15 cellular contexts compared by ENCODE assay signal in the genomic region with DNA sequence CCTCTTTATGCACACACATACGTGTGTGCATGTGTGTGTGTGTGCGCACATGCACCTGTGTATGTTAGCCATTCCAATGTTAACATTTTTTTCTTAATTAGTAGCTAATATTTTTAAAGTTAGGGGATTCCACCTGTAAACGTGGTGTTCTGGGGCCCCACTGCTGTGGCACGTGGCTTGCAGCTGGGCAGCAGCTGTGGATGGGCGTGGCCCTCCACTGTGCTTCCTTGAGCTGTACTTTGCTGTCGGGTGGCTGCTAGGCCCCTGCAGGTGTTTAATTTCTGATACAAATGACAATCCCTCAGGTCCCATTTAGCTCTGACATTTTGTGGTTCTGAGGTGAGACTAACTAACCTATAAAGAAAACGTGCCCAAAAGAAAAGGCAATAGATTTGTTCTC. TPM values are rescaled to one million over a fixed set of nuclear protein-coding genes. Genes with fewer than 3 reads are reported as not detected.
DNase-seq lines count a peak whose midpoint lies in the region; ATAC-seq, FAIRE-seq and TF ChIP-seq lines count a peak whose summit lies in the region.
"Had no signal": no experiment of that assay in that cellular context is flagged by ENCODE, and none has a peak within 500 bp of the region (broad histone marks: within the 10 kb centered on the region; RNA-seq: fewer than 3 reads in every experiment).

No MANE protein-coding gene starts in this region.

- no peak overlapping the region; the same call in 1 of the 2 replicates for H3K27ac ChIP-seq in MM.1S (ENCODE audit: low read length)
- no peak overlapping the region for H3K27ac ChIP-seq in GM12878 (ENCODE audit: control insufficient read depth, insufficient read depth)
- H3K27ac ChIP-seq: BLaER1 treated with 17β-estradiol and CSF1 and Interleukin-3, amounts not matched to agents 10 nM and 100 nM had no signal

- CTCF ChIA-PET in activated naive CD4-positive, alpha-beta T cell treated with anti-CD3 and anti-CD28 coated beads, Interleukin-2, amount 10 ng/mL, durations not matched to agents 7 days and 5 days (lab: Charles Lee) = no interaction called here
- CTCF ChIA-PET in GM12878 (lab: Yijun Ruan, JAX) = interaction anchor here (1.3 kb wide), 1 partner anchor 36 kb away, joined by 3 read pairs; no protein-coding TSS in a partner anchor

- H2AFZ ChIP-seq in MM.1S (ENCODE audit: low read length) (no peak overlapping the region), GM12878 (ENCODE audit: control insufficient read depth, low read depth, low read length) (no peak overlapping the region)
- H2AFZ ChIP-seq: GM23338 had no signal

- no peak for TF ChIP-seq RAD21 in GM12878 (IDR thresholded peaks at IDR 0.05; ENCODE audit: insufficient read depth, low read depth, low read length)

- no peak for FAIRE-seq in GM12878 (lab: Jason Lieb, UNC)
- FAIRE-seq: GM12891 had no signal

- in situ Hi-C loops in GM12878 (cut with MboI) = no loop called here

- H3K9ac ChIP-seq in MM.1S (ENCODE audit: low read length) (no peak overlapping the region), GM12878 (ENCODE audit: control insufficient read depth, insufficient read depth, low read length) (no peak overlapping the region)
- H3K9ac ChIP-seq: BLaER1 treated with 17β-estradiol and CSF1 and Interleukin-3, amounts not matched to agents 10 nM and 100 nM had no signal

- H3K4me2 ChIP-seq in MM.1S (ENCODE audit: low read depth, low read length) (no peak overlapping the region), GM12878 (ENCODE audit: control insufficient read depth, insufficient read depth) (no peak overlapping the region)
- H3K4me2 ChIP-seq: BLaER1 treated with 17β-estradiol and CSF1 and Interleukin-3, amounts not matched to agents 10 nM and 100 nM; GM23338 had no signal

- TF ChIP-seq CTCF in MM.1S (IDR thresholded peaks at IDR 0.05; ENCODE audit: low read length) (no peak), GM12878 (IDR thresholded peaks at IDR 0.05 in 2 of 3, conservative IDR thresholded peaks at IDR 0.05 in 1 of 3; ENCODE audit: control insufficient read depth in 2 of 3, extremely low read depth in 1 of 3, insufficient read depth in 1 of 3, low read depth in 3 of 3, low read length in 3 of 3) (no peak)

- H3K36me3 Mint-ChIP-seq in activated naive CD4-positive, alpha-beta T cell treated with anti-CD3 and anti-CD28 coated beads, Interleukin-2, amount 10 ng/mL, durations not matched to agents 7 days and 5 days = peaks cover 7% of the 10 kb centered on the region
- peaks cover 6 to 14% of the 10 kb centered on the region in 2 donors for H3K36me3 Mint-ChIP-seq in activated naive CD4-positive, alpha-beta T cell treated with anti-CD3 and anti-CD28 coated beads, Interleukin-2, amount 50 U/mL, for 72 hours
- H3K36me3 Mint-ChIP-seq in activated T-helper 17 cell treated with anti-CD3 and anti-CD28 coated beads, Interleukin-2, amount 50 U/mL, for 72 hours (ENCODE audit: low read depth) = no peaks in the 10 kb centered on the region
- H3K36me3 Mint-ChIP-seq: CD4-positive, CD25-positive, alpha-beta regulatory T cell had no signal

- H3K9me3 Mint-ChIP-seq in activated naive CD4-positive, alpha-beta T cell treated with anti-CD3 and anti-CD28 coated beads, Interleukin-2, amount 10 ng/mL, durations not matched to agents 7 days and 5 days = peaks cover 9% of the 10 kb centered on the region
- peaks cover 10 to 13% of the 10 kb centered on the region in 2 donors for H3K9me3 Mint-ChIP-seq in activated naive CD4-positive, alpha-beta T cell treated with anti-CD3 and anti-CD28 coated beads, Interleukin-2, amount 50 U/mL, for 72 hours
- H3K9me3 Mint-ChIP-seq in activated T-helper 17 cell treated with anti-CD3 and anti-CD28 coated beads, Interleukin-2, amount 50 U/mL, for 72 hours = peaks cover 10% of the 10 kb centered on the region

- H3K79me2 ChIP-seq in MM.1S (ENCODE audit: low read length) = no peaks in the 10 kb centered on the region
- no peaks in the 10 kb centered on the region for H3K79me2 ChIP-seq in GM12878 (ENCODE audit: control insufficient read depth, insufficient read depth, low read length)

- no peak overlapping the region for H3K4me3 Mint-ChIP-seq in activated naive CD4-positive, alpha-beta T cell treated with anti-CD3 and anti-CD28 coated beads, Interleukin-2, amount 10 ng/mL, durations not matched to agents 7 days and 5 days
- no peak overlapping the region for H3K4me3 Mint-ChIP-seq in activated T-helper 17 cell treated with anti-CD3 and anti-CD28 coated beads, Interleukin-2, amount 50 U/mL, for 72 hours
- H3K4me3 Mint-ChIP-seq: CD4-positive, CD25-positive, alpha-beta regulatory T cell; GM23338; H9 had no signal

- POLR2A ChIA-PET in GM12878 (lab: Charles Lee) = no interaction called here

- H4K20me1 ChIP-seq in MM.1S (ENCODE audit: insufficient read depth, low read length) (no peaks in the 10 kb centered on the region), GM12878 (ENCODE audit: control insufficient read depth, insufficient read depth) (no peaks in the 10 kb centered on the region)
- H4K20me1 ChIP-seq: BLaER1 treated with 17β-estradiol and CSF1 and Interleukin-3, amounts not matched to agents 10 nM and 100 nM had no signal

- H3K9me2 ChIP-seq in MM.1S (replicated peaks; ENCODE audit: insufficient read depth, low read length) = no peaks in the 10 kb centered on the region

- peaks cover 15% of the 10 kb centered on the region for H3K27me3 Mint-ChIP-seq in activated naive CD4-positive, alpha-beta T cell treated with anti-CD3 and anti-CD28 coated beads, Interleukin-2, amount 10 ng/mL, durations not matched to agents 7 days and 5 days
- peaks cover 2% of the 10 kb centered on the region for H3K27me3 Mint-ChIP-seq in activated T-helper 17 cell treated with anti-CD3 and anti-CD28 coated beads, Interleukin-2, amount 50 U/mL, for 72 hours

- ATAC-seq in activated naive CD4-positive, alpha-beta T cell treated with anti-CD3 and anti-CD28 coated beads, Interleukin-2, amount 50 U/mL, for 72 hours = no peak
- ATAC-seq in GM12878 = no peak
- no peak for ATAC-seq in activated T-helper 17 cell treated with anti-CD3 and anti-CD28 coated beads, Interleukin-2, amount 50 U/mL, for 72 hours (replicated peaks)
- no peak for ATAC-seq in GM21825 (IDR thresholded peaks at IDR 0.05; ENCODE audit: unreplicated experiment)
- ATAC-seq: GM23338 had no signal

- intact Hi-C loops in GM12878 (cut with micrococcal nuclease; ENCODE audit: unreplicated experiment) = loop anchor here (10.0 kb wide), 1 partner anchor 56 kb away; the partner anchor contains the start of gene GJB6

- no TSS peak for BruUV-seq in GM12878 (replicated peaks; lab: Mats Ljungman, UMichigan)

- no peak for TF ChIP-seq EP300 in GM12878 (IDR thresholded peaks at IDR 0.05; ENCODE audit: borderline replicate concordance in 1 of 2, control insufficient read depth in 1 of 2, low read depth in 2 of 2, low read length in 2 of 2)

- H3K4me3 ChIP-seq in MM.1S (ENCODE audit: low read length) (no peak overlapping the region), GM12878 (no peak overlapping the region)
- H3K4me3 ChIP-seq: BLaER1 treated with 17β-estradiol and CSF1 and Interleukin-3, amounts not matched to agents 10 nM and 100 nM; GM23338 had no signal

- H3K9me3 ChIP-seq in MM.1S (replicated peaks; ENCODE audit: insufficient read depth, low read length) (no peaks in the 10 kb centered on the region), GM12878 (replicated peaks; ENCODE audit: control insufficient read depth, insufficient read depth, low read length) (no peaks in the 10 kb centered on the region; the same call in 2 of the 3 replicates)

- no peak for TF ChIP-seq POLR2A in GM12878 (IDR thresholded peaks at IDR 0.05; ENCODE audit: low read depth, low read length)

- 23% methylated on average over 6 of the region's 7 CpGs for whole genome bisulfite sequencing in GM12878 (ENCODE audit: insufficient coverage, insufficient replicate concordance, low lambda C conversion rate, missing lambda C conversion rate)

- H3K36me3 ChIP-seq in MM.1S (replicated peaks; ENCODE audit: insufficient read depth, low read length) (no peaks in the 10 kb centered on the region), GM12878 (ENCODE audit: control insufficient read depth in 2 of 2, insufficient read depth in 2 of 2, low read length in 1 of 2) (no peaks in the 10 kb centered on the region)
- H3K36me3 ChIP-seq: BLaER1 treated with 17β-estradiol and CSF1 and Interleukin-3, amounts not matched to agents 10 nM and 100 nM had no signal

- no peak for DNase-seq in activated naive CD4-positive, alpha-beta T cell treated with anti-CD3 and anti-CD28 coated beads, Interleukin-2, amount 10 ng/mL, durations not matched to agents 7 days and 5 days
- DNase-seq in activated naive CD4-positive, alpha-beta T cell treated with anti-CD3 and anti-CD28 coated beads, Interleukin-2, amount 50 U/mL, for 72 hours (ENCODE audit: low spot score in 2 of 2) = no peak
- peak; percentile 53 for DNase-seq in MM.1S
- no peak for DNase-seq in GM12878 (ENCODE audit: low read depth, low spot score)
- no peak for DNase-seq in KG1 (lab: John Stamatoyannopoulos, UW)
- DNase-seq: 8988T, DMS53, H9 had no signal

- H3K4me1 ChIP-seq in MM.1S (ENCODE audit: low read length) (peaks cover 6% of the 10 kb centered on the region), GM12878 (ENCODE audit: control insufficient read depth, insufficient read depth, low read length) (no peaks in the 10 kb centered on the region)

- RAD21 ChIA-PET in GM12878 (lab: Charles Lee; ENCODE audit: unreplicated experiment) = no interaction called here

- peaks cover 4% of the 10 kb centered on the region for H3K4me1 Mint-ChIP-seq in activated naive CD4-positive, alpha-beta T cell treated with anti-CD3 and anti-CD28 coated beads, Interleukin-2, amount 10 ng/mL, durations not matched to agents 7 days and 5 days
- H3K4me1 Mint-ChIP-seq in activated T-helper 17 cell treated with anti-CD3 and anti-CD28 coated beads, Interleukin-2, amount 50 U/mL, for 72 hours = no peaks in the 10 kb centered on the region
- H3K4me1 Mint-ChIP-seq: GM23338, H9 had no signal

- SMC1A ChIA-PET in GM12878 (lab: Charles Lee; ENCODE audit: uncharacterized antibody, unreplicated experiment) = no interaction called here

- peak overlapping the region; percentile 19 for H3K27ac Mint-ChIP-seq in activated naive CD4-positive, alpha-beta T cell treated with anti-CD3 and anti-CD28 coated beads, Interleukin-2, amount 10 ng/mL, durations not matched to agents 7 days and 5 days
- no peak overlapping the region for H3K27ac Mint-ChIP-seq in activated naive CD4-positive, alpha-beta T cell treated with anti-CD3 and anti-CD28 coated beads, Interleukin-2, amount 50 U/mL, for 72 hours
- no peak overlapping the region for H3K27ac Mint-ChIP-seq in activated T-helper 17 cell treated with anti-CD3 and anti-CD28 coated beads, Interleukin-2, amount 50 U/mL, for 72 hours
- H3K27ac Mint-ChIP-seq: CD4-positive, CD25-positive, alpha-beta regulatory T cell; GM23338; H9 had no signal

- H3K27me3 ChIP-seq in MM.1S (replicated peaks; ENCODE audit: insufficient read depth, low read length) (no peaks in the 10 kb centered on the region), GM12878 (replicated peaks in 1 of 2; ENCODE audit: control insufficient read depth in 2 of 2, insufficient read depth in 2 of 2, low read length in 1 of 2) (no peaks in the 10 kb centered on the region)
- H3K27me3 ChIP-seq: BLaER1 treated with 17β-estradiol and CSF1 and Interleukin-3, amounts not matched to agents 10 nM and 100 nM had no signal

- H3F3A ChIP-seq in MM.1S (ENCODE audit: insufficient read depth, low read length) = no peaks in the 10 kb centered on the region

RNA-seq across cellular contexts. Expression of gene GJB6, which starts 58.9 kb away (rescaled TPM):
- 1 to 10 TPM; 1.3 to 4.7 TPM for total RNA-seq in activated naive CD4-positive, alpha-beta T cell treated with anti-CD3 and anti-CD28 coated beads, Interleukin-2, amount 50 U/mL, for 72 hours
- total RNA-seq in GM12878 (2013; cell fraction: nucleolus; rRNA removed) = not detected in 2 replicates
- total RNA-seq in GM12878 (2014; rRNA removed) = not detected in 2 replicates
- total RNA-seq in GM12878 (2014; rRNA removed; fragmentation: Illumina TruSeq; extraction: Trizol) = not detected in 2 replicates
- total RNA-seq in GM12878 (2021) = not detected in 2 replicates
- not detected for polyA plus RNA-seq in GM12878 (2011; ENCODE audit: low read depth)
- 0.03 TPM in 1 of 2 replicates, not detected in the other for polyA plus RNA-seq in GM12878 (2011; rRNA removed)
- polyA plus RNA-seq in GM12878 (2011; cell fraction: cytosol; rRNA removed) = not detected in 2 replicates
- not detected in 2 replicates for polyA plus RNA-seq in GM12878 (2011; cell fraction: nucleus; rRNA removed)
- not detected in 2 replicates for polyA plus RNA-seq in GM12878 (2012)
- not detected in 2 replicates for polyA plus RNA-seq in GM12878 (2014; fragmentation: Illumina TruSeq; extraction: Trizol)
- not detected for polyA plus RNA-seq in GM12878 (2014; fragmentation: Nextera tagmentation; extraction: Ambion mirVana)
- not detected in 2 replicates for polyA plus RNA-seq in GM12878 (2014; rRNA removed)
- not detected for polyA plus RNA-seq in GM12878 (2016; fragmentation: Nextera tagmentation; extraction: Ambion mirVana)
- not detected in 2 replicates for polyA minus RNA-seq in GM12878 (2011; rRNA and poly(A)+ RNA removed)
- not detected in 2 replicates for polyA minus RNA-seq in GM12878 (2011; cell fraction: cytosol; rRNA and poly(A)+ RNA removed)
- not detected in 2 replicates for polyA minus RNA-seq in GM12878 (2011; cell fraction: nucleus; rRNA and poly(A)+ RNA removed)
- total RNA-seq in activated T-helper 17 cell treated with anti-CD3 and anti-CD28 coated beads, Interleukin-2, amount 50 U/mL, for 72 hours = 10 to 100 TPM; 16.8 to 53.3 TPM
- total RNA-seq: Daoy, GM23338, H9 had no signal
- polyA plus RNA-seq: GM23338 had no signal
